Comparison of ENCODE assay signal across 1 cellular context in the genomic region with DNA sequence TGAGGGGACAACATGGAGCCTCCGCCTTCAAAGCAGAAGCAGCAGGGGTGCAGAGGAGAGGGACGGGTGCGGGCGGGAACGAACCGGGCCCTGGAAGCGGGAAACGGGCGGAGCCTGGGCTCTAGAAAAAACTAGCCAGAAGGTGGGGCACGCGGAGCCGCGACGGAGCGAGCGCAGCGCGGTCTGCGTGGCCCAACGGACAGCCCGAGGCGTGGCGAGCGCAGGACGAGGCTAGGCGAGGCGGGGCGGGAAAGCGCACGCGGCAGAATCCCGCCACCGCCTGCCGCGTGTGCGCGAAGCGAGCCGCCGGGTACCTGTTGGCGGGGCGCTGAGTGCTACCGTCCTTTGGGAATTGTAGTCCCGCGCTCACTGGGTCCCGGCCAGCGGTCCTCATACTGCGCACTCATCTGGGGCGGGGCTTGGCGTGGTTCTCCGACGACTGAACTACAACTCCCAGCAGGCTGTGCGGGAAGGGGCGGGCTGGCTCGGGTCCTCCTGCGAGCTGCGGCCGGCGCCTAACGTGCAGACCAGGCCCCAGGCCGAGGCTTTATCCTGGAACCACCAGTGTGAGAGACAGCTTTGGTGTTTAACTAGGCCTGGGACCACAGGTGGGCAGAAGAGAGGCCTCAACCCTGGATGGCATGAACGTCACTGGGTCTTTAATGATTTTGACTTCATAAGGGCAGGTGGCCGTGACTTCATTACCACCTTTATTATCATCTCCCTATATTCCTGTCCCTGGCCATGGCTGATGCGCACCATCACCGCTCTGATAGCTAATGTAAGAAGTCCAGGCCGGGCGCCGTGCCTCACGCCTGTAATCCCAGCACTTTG.
TF ChIP-seq lines count a peak whose summit lies in the region.

Gene ATL3 (minus strand): TSS at position 55 of the 834 bp plus-strand sequence. CDS start 41 bp downstream, at position 14.

TF ChIP-seq in WTC11, 78 proteins besides CTCF, POLR2A, EP300 and RAD21 (continued from another document and continues in another):
- TF ChIP-seq ZBTB43 (CRISPR knock-in tag; IDR thresholded peaks at IDR 0.05) (peak; percentile 100), ATF3 (CRISPR knock-in tag; conservative IDR thresholded peaks at IDR 0.05) (peak; percentile 100), ATF1 (CRISPR knock-in tag; IDR thresholded peaks at IDR 0.05) (peak; percentile 100), ZNF232 (CRISPR knock-in tag; IDR thresholded peaks at IDR 0.05) (peak; percentile 100), FOXP1 (CRISPR knock-in tag; IDR thresholded peaks at IDR 0.05; ENCODE audit: borderline replicate concordance) (peak; percentile 100), NFYB (CRISPR knock-in tag; conservative IDR thresholded peaks at IDR 0.05; ENCODE audit: low read depth) (peak; percentile 85), CDX4 (CRISPR knock-in tag; IDR thresholded peaks at IDR 0.05; ENCODE audit: borderline replicate concordance) (no peak), ZNF219 (CRISPR knock-in tag; IDR thresholded peaks at IDR 0.05; ENCODE audit: borderline replicate concordance) (peak; percentile 100), SMAD3 (CRISPR knock-in tag; IDR thresholded peaks at IDR 0.05; ENCODE audit: borderline replicate concordance) (peak; percentile 100), MXD4 (CRISPR knock-in tag; IDR thresholded peaks at IDR 0.05; ENCODE audit: borderline replicate concordance) (peak; percentile 58; the same call in 1 of the 2 replicates), USF2 (CRISPR knock-in tag; IDR thresholded peaks at IDR 0.05) (peak; percentile 76), ZNF138 (CRISPR knock-in tag; conservative IDR thresholded peaks at IDR 0.05) (peak; percentile 100), ZBTB21 (CRISPR knock-in tag; IDR thresholded peaks at IDR 0.05; ENCODE audit: borderline replicate concordance) (peak; percentile 99), GABPB1 (CRISPR knock-in tag; IDR thresholded peaks at IDR 0.05) (no peak), ZNF671 (CRISPR knock-in tag; IDR thresholded peaks at IDR 0.05) (no peak), HMGA2 (CRISPR knock-in tag; IDR thresholded peaks at IDR 0.05) (no peak), PRDM15 (CRISPR knock-in tag; IDR thresholded peaks at IDR 0.05) (peak; percentile 92), NR1H2 (CRISPR knock-in tag; IDR thresholded peaks at IDR 0.05) (peak; percentile 99), GTF2I (CRISPR knock-in tag; conservative IDR thresholded peaks at IDR 0.05) (no peak), MYBL2 (CRISPR knock-in tag; IDR thresholded peaks at IDR 0.05) (peak; percentile 100), E2F4 (CRISPR knock-in tag; IDR thresholded peaks at IDR 0.05; ENCODE audit: borderline replicate concordance, low read depth) (peak; percentile 100), ELF4 (CRISPR knock-in tag; IDR thresholded peaks at IDR 0.05; ENCODE audit: low read depth) (peak; percentile 100), ZNF423 (CRISPR knock-in tag; IDR thresholded peaks at IDR 0.05) (peak; percentile 19; the same call in 1 of the 2 replicates), FOXK1 (CRISPR knock-in tag; IDR thresholded peaks at IDR 0.05) (peak; percentile 100), ESRRA (CRISPR knock-in tag; IDR thresholded peaks at IDR 0.05; ENCODE audit: borderline replicate concordance) (peak; percentile 100), JUN (CRISPR knock-in tag; IDR thresholded peaks at IDR 0.05) (peak; percentile 100), ZMAT4 (CRISPR knock-in tag; IDR thresholded peaks at IDR 0.05) (no peak), ZNF396 (CRISPR knock-in tag; IDR thresholded peaks at IDR 0.05; ENCODE audit: borderline replicate concordance) (no peak), ZNF317 (CRISPR knock-in tag; IDR thresholded peaks at IDR 0.05; ENCODE audit: borderline replicate concordance, low read depth) (peak; percentile 92), NR3C1 (CRISPR knock-in tag; conservative IDR thresholded peaks at IDR 0.05; ENCODE audit: low read depth) (peak; percentile 98), E2F1 (CRISPR knock-in tag; IDR thresholded peaks at IDR 0.05) (peak; percentile 100), TCF7 (CRISPR knock-in tag; IDR thresholded peaks at IDR 0.05; ENCODE audit: low read depth) (peak; percentile 100), CREB1 (CRISPR knock-in tag; IDR thresholded peaks at IDR 0.05) (peak; percentile 100), NFATC4 (CRISPR knock-in tag; IDR thresholded peaks at IDR 0.05) (no peak), ZNF416 (CRISPR knock-in tag; IDR thresholded peaks at IDR 0.05) (peak; percentile 79; the same call in 1 of the 2 replicates)
- TF ChIP-seq, protein P1, sequence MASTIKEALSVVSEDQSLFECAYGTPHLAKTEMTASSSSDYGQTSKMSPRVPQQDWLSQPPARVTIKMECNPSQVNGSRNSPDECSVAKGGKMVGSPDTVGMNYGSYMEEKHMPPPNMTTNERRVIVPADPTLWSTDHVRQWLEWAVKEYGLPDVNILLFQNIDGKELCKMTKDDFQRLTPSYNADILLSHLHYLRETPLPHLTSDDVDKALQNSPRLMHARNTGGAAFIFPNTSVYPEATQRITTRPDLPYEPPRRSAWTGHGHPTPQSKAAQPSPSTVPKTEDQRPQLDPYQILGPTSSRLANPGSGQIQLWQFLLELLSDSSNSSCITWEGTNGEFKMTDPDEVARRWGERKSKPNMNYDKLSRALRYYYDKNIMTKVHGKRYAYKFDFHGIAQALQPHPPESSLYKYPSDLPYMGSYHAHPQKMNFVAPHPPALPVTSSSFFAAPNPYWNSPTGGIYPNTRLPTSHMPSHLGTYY (CRISPR knock-in tag; IDR thresholded peaks at IDR 0.05), result peak; percentile 67; the same call in 1 of the 2 replicates
- TF ChIP-seq, protein P2, sequence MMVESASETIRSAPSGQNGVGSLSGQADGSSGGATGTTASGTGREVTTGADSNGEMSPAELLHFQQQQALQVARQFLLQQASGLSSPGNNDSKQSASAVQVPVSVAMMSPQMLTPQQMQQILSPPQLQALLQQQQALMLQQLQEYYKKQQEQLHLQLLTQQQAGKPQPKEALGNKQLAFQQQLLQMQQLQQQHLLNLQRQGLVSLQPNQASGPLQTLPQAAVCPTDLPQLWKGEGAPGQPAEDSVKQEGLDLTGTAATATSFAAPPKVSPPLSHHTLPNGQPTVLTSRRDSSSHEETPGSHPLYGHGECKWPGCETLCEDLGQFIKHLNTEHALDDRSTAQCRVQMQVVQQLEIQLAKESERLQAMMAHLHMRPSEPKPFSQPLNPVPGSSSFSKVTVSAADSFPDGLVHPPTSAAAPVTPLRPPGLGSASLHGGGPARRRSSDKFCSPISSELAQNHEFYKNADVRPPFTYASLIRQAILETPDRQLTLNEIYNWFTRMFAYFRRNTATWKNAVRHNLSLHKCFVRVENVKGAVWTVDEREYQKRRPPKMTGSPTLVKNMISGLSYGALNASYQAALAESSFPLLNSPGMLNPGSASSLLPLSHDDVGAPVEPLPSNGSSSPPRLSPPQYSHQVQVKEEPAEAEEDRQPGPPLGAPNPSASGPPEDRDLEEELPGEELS (CRISPR knock-in tag; IDR thresholded peaks at IDR 0.05), result peak; percentile 100
- TF ChIP-seq, protein P3, sequence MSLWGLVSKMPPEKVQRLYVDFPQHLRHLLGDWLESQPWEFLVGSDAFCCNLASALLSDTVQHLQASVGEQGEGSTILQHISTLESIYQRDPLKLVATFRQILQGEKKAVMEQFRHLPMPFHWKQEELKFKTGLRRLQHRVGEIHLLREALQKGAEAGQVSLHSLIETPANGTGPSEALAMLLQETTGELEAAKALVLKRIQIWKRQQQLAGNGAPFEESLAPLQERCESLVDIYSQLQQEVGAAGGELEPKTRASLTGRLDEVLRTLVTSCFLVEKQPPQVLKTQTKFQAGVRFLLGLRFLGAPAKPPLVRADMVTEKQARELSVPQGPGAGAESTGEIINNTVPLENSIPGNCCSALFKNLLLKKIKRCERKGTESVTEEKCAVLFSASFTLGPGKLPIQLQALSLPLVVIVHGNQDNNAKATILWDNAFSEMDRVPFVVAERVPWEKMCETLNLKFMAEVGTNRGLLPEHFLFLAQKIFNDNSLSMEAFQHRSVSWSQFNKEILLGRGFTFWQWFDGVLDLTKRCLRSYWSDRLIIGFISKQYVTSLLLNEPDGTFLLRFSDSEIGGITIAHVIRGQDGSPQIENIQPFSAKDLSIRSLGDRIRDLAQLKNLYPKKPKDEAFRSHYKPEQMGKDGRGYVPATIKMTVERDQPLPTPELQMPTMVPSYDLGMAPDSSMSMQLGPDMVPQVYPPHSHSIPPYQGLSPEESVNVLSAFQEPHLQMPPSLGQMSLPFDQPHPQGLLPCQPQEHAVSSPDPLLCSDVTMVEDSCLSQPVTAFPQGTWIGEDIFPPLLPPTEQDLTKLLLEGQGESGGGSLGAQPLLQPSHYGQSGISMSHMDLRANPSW (CRISPR knock-in tag; conservative IDR thresholded peaks at IDR 0.05; ENCODE audit: low read depth), result peak; percentile 95; the same call in 1 of the 2 replicates
- TF ChIP-seq, protein P4, sequence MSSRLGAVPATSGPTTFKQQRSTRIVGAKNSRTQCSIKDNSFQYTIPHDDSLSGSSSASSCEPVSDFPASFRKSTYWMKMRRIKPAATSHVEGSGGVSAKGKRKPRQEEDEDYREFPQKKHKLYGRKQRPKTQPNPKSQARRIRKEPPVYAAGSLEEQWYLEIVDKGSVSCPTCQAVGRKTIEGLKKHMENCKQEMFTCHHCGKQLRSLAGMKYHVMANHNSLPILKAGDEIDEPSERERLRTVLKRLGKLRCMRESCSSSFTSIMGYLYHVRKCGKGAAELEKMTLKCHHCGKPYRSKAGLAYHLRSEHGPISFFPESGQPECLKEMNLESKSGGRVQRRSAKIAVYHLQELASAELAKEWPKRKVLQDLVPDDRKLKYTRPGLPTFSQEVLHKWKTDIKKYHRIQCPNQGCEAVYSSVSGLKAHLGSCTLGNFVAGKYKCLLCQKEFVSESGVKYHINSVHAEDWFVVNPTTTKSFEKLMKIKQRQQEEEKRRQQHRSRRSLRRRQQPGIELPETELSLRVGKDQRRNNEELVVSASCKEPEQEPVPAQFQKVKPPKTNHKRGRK (CRISPR knock-in tag; IDR thresholded peaks at IDR 0.05; ENCODE audit: borderline replicate concordance), result peak; percentile 98
